8 cellular contexts compared by ENCODE assay signal in genomic region chr5:77030097-77031071, GRCh38. TPM values are rescaled to one million over a fixed set of nuclear protein-coding genes. Genes with fewer than 3 reads are reported as not detected.
A peak's percentile ranks its signal among the peaks of the same experiment; 100 is the strongest.
DNase-seq lines count a peak whose midpoint lies in the region; ATAC-seq and TF ChIP-seq lines count a peak whose summit lies in the region.

Gene AGGF1, plus strand, starts transcription at chr5:77030404. Its CDS starts 363 bp downstream, at chr5:77030767.

- DNase-seq in Calu3: peak; percentile 96
- DNase-seq in activated T-cell treated with anti-CD3 and anti-CD28 coated beads for 1 hour (ENCODE audit: low read depth): peak; percentile 84
- DNase-seq in endothelial cell (ENCODE audit: low spot score): peak; percentile 76
- peak; percentile 73 to 83 for DNase-seq in mesothelial cell of epicardium (ENCODE audit: low spot score in 2 of 2, unreplicated experiment in 2 of 2)
- DNase-seq in stimulated activated CD8-positive, alpha-beta memory T cell treated with anti-CD3 and anti-CD28 coated beads, Interleukin-15, amount 100 ng/mL, for 48 hours (ENCODE audit: low read depth in 2 of 2): peak; percentile 86 to 89

- CTCF ChIA-PET in Calu3 (lab: Charles Lee): interaction anchor here (0.6 to 2.1 kb wide), 9 partner anchors 14 to 487 kb away, joined by 3 to 14 read pairs (median 3); no protein-coding TSS in a partner anchor

- H3K27me3 ChIP-seq in HUES64 (ENCODE audit: insufficient read depth, low read length): peaks cover 10% of the 10 kb centered on the region; the same call in 1 of the 2 replicates
- no peaks in the 10 kb centered on the region for H3K27me3 ChIP-seq in OCI-LY3 (ENCODE audit: low read depth, low read length)

- H3K9me3 ChIP-seq in HUES64 (ENCODE audit: insufficient read depth, low read depth, low read length) (peaks cover 19% of the 10 kb centered on the region), OCI-LY3 (ENCODE audit: insufficient read depth, low read length) (peaks cover 11% of the 10 kb centered on the region; the same call in 1 of the 2 replicates)

- peak within 1 kb of the TSS; percentile 86 for H3K4me3 Mint-ChIP-seq in Calu3 (ENCODE audit: low read depth, unreplicated experiment)
- peak within 1 kb of the TSS; percentile 95 for H3K4me3 Mint-ChIP-seq in endothelial cell (ENCODE audit: unreplicated experiment)
- peak within 1 kb of the TSS; percentile 95 for H3K4me3 Mint-ChIP-seq in mesothelial cell of epicardium

- peak; percentile 99 for ATAC-seq in GM21447 (IDR thresholded peaks at IDR 0.05; ENCODE audit: unreplicated experiment)

- H3K4me1 Mint-ChIP-seq in Calu3 (ENCODE audit: low read depth, unreplicated experiment) (peaks cover 8% of the 10 kb centered on the region), endothelial cell (ENCODE audit: unreplicated experiment) (peaks cover 13% of the 10 kb centered on the region), mesothelial cell of epicardium (peaks cover 28% of the 10 kb centered on the region)

- H3K36me3 ChIP-seq in HUES64 (ENCODE audit: insufficient read depth, low read length) (peaks cover 11% of the 10 kb centered on the region), OCI-LY3 (replicated peaks; ENCODE audit: low read depth, low read length) (peaks cover 15% of the 10 kb centered on the region)

- peak within 1 kb of the TSS; percentile 76 for H3K4me3 ChIP-seq in HUES64 (ENCODE audit: low read length)
- H3K4me3 ChIP-seq in OCI-LY3 (ENCODE audit: low read length): peak within 1 kb of the TSS; percentile 84

- H3K27ac ChIP-seq in HUES64 (ENCODE audit: low read depth, low read length) (peak within 1 kb of the TSS; percentile 89), OCI-LY3 (ENCODE audit: low read length) (peak within 1 kb of the TSS; percentile 48)

- intact Hi-C loops in Calu3 (cut with micrococcal nuclease; ENCODE audit: unreplicated experiment): no loop called here

- peaks cover 20% of the 10 kb centered on the region for H3K36me3 Mint-ChIP-seq in Calu3 (ENCODE audit: insufficient read depth, unreplicated experiment)
- H3K36me3 Mint-ChIP-seq in endothelial cell (ENCODE audit: low read depth, unreplicated experiment): peaks cover 11% of the 10 kb centered on the region
- H3K36me3 Mint-ChIP-seq in mesothelial cell of epicardium: peaks cover 16% of the 10 kb centered on the region

- peaks cover 11% of the 10 kb centered on the region for H3K9me3 Mint-ChIP-seq in Calu3 (ENCODE audit: low read depth, unreplicated experiment)
- peaks cover 17% of the 10 kb centered on the region for H3K9me3 Mint-ChIP-seq in endothelial cell (ENCODE audit: unreplicated experiment)
- H3K9me3 Mint-ChIP-seq in mesothelial cell of epicardium: peaks cover 18% of the 10 kb centered on the region

- 2% methylated on average over 82 of the region's 82 CpGs for WGBS in HUES64

- peak within 1 kb of the TSS; percentile 50 for H3K27ac Mint-ChIP-seq in Calu3 (ENCODE audit: unreplicated experiment)
- H3K27ac Mint-ChIP-seq in endothelial cell (ENCODE audit: unreplicated experiment): peak within 1 kb of the TSS; percentile 88
- H3K27ac Mint-ChIP-seq in mesothelial cell of epicardium: peak within 1 kb of the TSS; percentile 99

- no peaks in the 10 kb centered on the region for H3K4me1 ChIP-seq in HUES64 (ENCODE audit: insufficient read depth, low read length)
- peaks cover 13% of the 10 kb centered on the region for H3K4me1 ChIP-seq in OCI-LY3 (ENCODE audit: low read length)

- H2AFZ ChIP-seq in OCI-LY3 (ENCODE audit: low read depth, low read length): peak within 1 kb of the TSS; percentile 92

- TF ChIP-seq CTCF in Calu3 (IDR thresholded peaks at IDR 0.05; ENCODE audit: unreplicated experiment): no peak
- no peak for TF ChIP-seq CTCF in OCI-LY3 (IDR thresholded peaks at IDR 0.05; ENCODE audit: low read depth, low read length)
- TF ChIP-seq CTCF in endothelial cell (IDR thresholded peaks at IDR 0.05; ENCODE audit: unreplicated experiment): no peak
- no peak for TF ChIP-seq CTCF in mesothelial cell of epicardium (IDR thresholded peaks at IDR 0.05; ENCODE audit: unreplicated experiment)

- peak within 1 kb of the TSS; percentile 77 for H3K4me2 ChIP-seq in OCI-LY3 (ENCODE audit: low read length)

- H3K27me3 Mint-ChIP-seq in Calu3 (ENCODE audit: unreplicated experiment): no peaks in the 10 kb centered on the region
- H3K27me3 Mint-ChIP-seq in endothelial cell (ENCODE audit: unreplicated experiment): peaks cover 6% of the 10 kb centered on the region
- H3K27me3 Mint-ChIP-seq in mesothelial cell of epicardium (ENCODE audit: low read depth): peaks cover 3% of the 10 kb centered on the region

- H3K9ac ChIP-seq in HUES64 (ENCODE audit: low read depth, low read length): peak within 1 kb of the TSS; percentile 81
- H3K9ac ChIP-seq in OCI-LY3 (ENCODE audit: low read length): peak within 1 kb of the TSS; percentile 83

- peaks cover 3% of the 10 kb centered on the region; the same call in 1 of the 2 replicates for H4K20me1 ChIP-seq in OCI-LY3 (ENCODE audit: insufficient read depth, low read length)

- BruUV-seq in Calu3 (replicated peaks; lab: Mats Ljungman, UMichigan): TSS peak; percentile 70

- H3K79me2 ChIP-seq in OCI-LY3 (ENCODE audit: low read length): peaks cover 32% of the 10 kb centered on the region

RNA-seq across cellular contexts. Expression of gene AGGF1, which starts in this region (rescaled TPM):
- total RNA-seq in Calu3 (2022) (29.5 and 32.3 TPM in 2 replicates), endothelial cell (ENCODE audit: unreplicated experiment) (18.1 TPM), mesothelial cell of epicardium (20.9 to 21.2 TPM (median 21.0 TPM) in 3 replicates)
- 13.5 TPM for polyA plus RNA-seq in HUES64 (2013, experiment 1 of 2)
- polyA plus RNA-seq in HUES64 (2013, experiment 2 of 2): 17.0 TPM

Comparison
In these comparisons a context has a peak if more than half of its experiments do, and no peak if none do; other contexts are left out.
1. Peak in every context shown above with its lines: DNase-seq, ATAC-seq, H3K4me3 ChIP-seq and H3K27ac ChIP-seq.